In genomic region chr3:72643635-72644034, GRCh38 we compare ENCODE assay signal across 1 cellular context.
TF ChIP-seq lines count a peak whose summit lies in the region.
"Not testable (repeated sequence)": the region's sequence is repeated elsewhere in the genome, so short reads cannot be mapped to it uniquely, and the experiment has no call there.

No MANE protein-coding gene starts in this region.

- H3K9me3 ChIP-seq in HEK293 (ENCODE audit: control insufficient read depth, insufficient read depth, low read depth, low read length): not testable (repeated sequence)

- H3K4me3 ChIP-seq in HEK293 (ENCODE audit: low read depth, low read length): not testable (repeated sequence)

- TF ChIP-seq CTCF in HEK293 (tag by site-specific recombination; IDR thresholded peaks at IDR 0.05): not testable (repeated sequence)

- H3K36me3 ChIP-seq in HEK293 (ENCODE audit: control insufficient read depth in 2 of 2, insufficient read depth in 1 of 2, low read length in 2 of 2): not testable (repeated sequence)

- H3K4me1 ChIP-seq in HEK293 (ENCODE audit: control insufficient read depth, insufficient read depth, low read length): not testable (repeated sequence)

- POLR2A ChIA-PET in HEK293 (lab: Yijun Ruan, JAX): not testable (repeated sequence)

- CTCF ChIA-PET in HEK293 (lab: Yijun Ruan, JAX): not testable (repeated sequence)

- H3K27ac ChIP-seq in HEK293 (ENCODE audit: extremely low read depth, low read depth, low read length): not testable (repeated sequence)

TF ChIP-seq in HEK293, 187 proteins besides CTCF, POLR2A, EP300 and RAD21:
- TF ChIP-seq EGR2 (tag by site-specific recombination; IDR thresholded peaks at IDR 0.05; ENCODE audit: low read depth) (peak; percentile 93), ZFHX2 (tag by site-specific recombination; conservative IDR thresholded peaks at IDR 0.05) (peak; percentile 90)
TF ChIP-seq in HEK293: peak in this region for 2; not testable (repeated sequence) for 185.
